8 cellular contexts compared by ENCODE assay signal in the genomic region with DNA sequence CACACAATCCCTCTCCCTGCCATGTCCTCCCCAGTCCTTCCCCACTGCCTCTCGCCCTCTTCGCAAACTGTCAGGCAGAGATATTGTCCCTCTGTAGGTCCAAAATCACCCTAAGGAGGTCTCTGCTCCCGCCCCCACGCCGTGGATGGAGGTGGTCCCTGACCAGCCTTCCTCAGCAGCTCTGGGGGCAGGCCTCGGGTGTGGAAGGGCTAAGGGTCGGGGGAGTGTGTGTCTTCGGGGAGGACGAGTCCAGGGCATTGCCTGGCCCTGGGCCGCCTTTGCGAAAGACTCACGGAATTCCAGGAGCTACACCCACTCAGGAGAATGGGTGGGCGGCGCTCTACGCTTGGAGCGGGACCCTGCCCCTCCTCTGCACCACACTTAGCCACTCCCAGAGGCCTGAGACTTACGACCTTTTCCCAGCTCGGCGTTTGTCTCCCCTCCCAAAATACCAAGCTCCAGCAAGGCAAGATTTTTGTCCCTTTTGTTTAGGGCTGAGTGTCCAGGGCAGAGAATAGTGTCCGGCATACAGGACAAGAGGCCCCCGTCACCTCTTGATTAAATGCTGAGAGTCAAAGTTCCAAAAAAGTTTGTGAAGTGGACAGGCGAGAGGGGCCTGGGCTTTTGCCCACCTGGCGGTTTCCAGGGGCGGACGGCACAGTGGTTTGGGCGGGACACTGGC. TPM values are rescaled to one million over a fixed set of nuclear protein-coding genes. Genes with fewer than 3 reads are reported as not detected.
DNase-seq lines count a peak whose midpoint lies in the region; ATAC-seq and TF ChIP-seq lines count a peak whose summit lies in the region.

No MANE protein-coding gene starts in this region.

- peak overlapping the region; percentile 77 for H3K27ac Mint-ChIP-seq in Caco-2 (ENCODE audit: unreplicated experiment)
- peak overlapping the region; percentile 84 for H3K27ac Mint-ChIP-seq in MCF 10A (ENCODE audit: low read depth, unreplicated experiment)

- no peaks in the 10 kb centered on the region for H3K36me3 ChIP-seq in Caco-2 (ENCODE audit: control insufficient read depth, insufficient read depth, low read length)
- no peaks in the 10 kb centered on the region for H3K36me3 ChIP-seq in MG63
- peaks cover 0 to 9% of the 10 kb centered on the region in 2 donors for H3K36me3 ChIP-seq in left lung
- H3K36me3 ChIP-seq in stomach smooth muscle (ENCODE audit: control insufficient read depth in 2 of 2, insufficient read depth in 2 of 2, low read length in 2 of 2): peaks cover 0 to 3% of the 10 kb centered on the region in 2 donors

- H3K27ac ChIP-seq in left lung (peak overlapping the region; percentile 85 to 92), stomach smooth muscle (ENCODE audit: low read length) (no peak overlapping the region)

- H3K9me3 Mint-ChIP-seq in Caco-2 (ENCODE audit: unreplicated experiment) (no peaks in the 10 kb centered on the region), MCF 10A (ENCODE audit: unreplicated experiment) (no peaks in the 10 kb centered on the region)

- CTCF ChIA-PET in Caco-2 (lab: Charles Lee): interaction anchor here (0.7 to 1.9 kb wide), 3 partner anchors 16 to 83 kb away, joined by 3 to 10 read pairs (median 4); no protein-coding TSS in a partner anchor
- CTCF ChIA-PET in MCF 10A (lab: Yijun Ruan, JAX): interaction anchor here (0.9 to 1.1 kb wide), 2 partner anchors 14 to 275 kb away, joined by 3 to 5 read pairs; no protein-coding TSS in a partner anchor

- peak overlapping the region; percentile 60 to 67 for H3K9ac ChIP-seq in stomach smooth muscle (ENCODE audit: low read length in 2 of 2)

- BruUV-seq in Caco-2 (replicated peaks; lab: Mats Ljungman, UMichigan) (TSS peak; percentile 33), MCF 10A (replicated peaks; lab: Mats Ljungman, UMichigan) (no TSS peak)

- intact Hi-C loops in Caco-2 (cut with micrococcal nuclease; ENCODE audit: unreplicated experiment): loop anchor here (1.0 kb wide), 1 partner anchor 12 kb away; no protein-coding TSS in a partner anchor
- intact Hi-C loops in MCF 10A (cut with micrococcal nuclease): no loop called here
- intact Hi-C loops in left lung (cut with DNase I): no loop called here

- no peaks in the 10 kb centered on the region for H3K9me3 ChIP-seq in Caco-2
- H3K9me3 ChIP-seq in MG63: no peaks in the 10 kb centered on the region
- H3K9me3 ChIP-seq in left lung: no peaks in the 10 kb centered on the region
- H3K9me3 ChIP-seq in stomach smooth muscle (ENCODE audit: control insufficient read depth in 2 of 2, low read length in 2 of 2): no peaks in the 10 kb centered on the region

- H3K4me1 ChIP-seq in Caco-2 (peaks cover 6% of the 10 kb centered on the region), left lung (peaks cover 0 to 31% of the 10 kb centered on the region in 2 donors), stomach smooth muscle (ENCODE audit: control insufficient read depth, insufficient read depth, low read length) (peaks cover 13% of the 10 kb centered on the region)

- ATAC-seq in left lung: peak; percentile 77
- no peak for ATAC-seq in GM19328 (IDR thresholded peaks at IDR 0.05; ENCODE audit: unreplicated experiment)
- no peak for ATAC-seq in HG03571 (IDR thresholded peaks at IDR 0.05; ENCODE audit: unreplicated experiment)

- H3K27me3 Mint-ChIP-seq in Caco-2 (ENCODE audit: insufficient read depth, unreplicated experiment): no peaks in the 10 kb centered on the region
- H3K27me3 Mint-ChIP-seq in MCF 10A (ENCODE audit: insufficient read depth, unreplicated experiment): no peaks in the 10 kb centered on the region

- H3K36me3 Mint-ChIP-seq in Caco-2 (ENCODE audit: insufficient read depth, unreplicated experiment): no peaks in the 10 kb centered on the region
- H3K36me3 Mint-ChIP-seq in MCF 10A (ENCODE audit: insufficient read depth, unreplicated experiment): no peaks in the 10 kb centered on the region

- TF ChIP-seq CTCF in Caco-2 (IDR thresholded peaks at IDR 0.05; ENCODE audit: insufficient read depth in 1 of 2, low read depth in 1 of 2, low read length in 1 of 2, severe bottlenecking in 1 of 2, unreplicated experiment in 1 of 2): no peak
- TF ChIP-seq CTCF in MCF 10A (IDR thresholded peaks at IDR 0.05; ENCODE audit: unreplicated experiment): no peak
- no peak for TF ChIP-seq CTCF in left lung (IDR thresholded peaks at IDR 0.05)

- POLR2A ChIA-PET in Caco-2 (lab: Charles Lee) (interaction anchor here (0.6 to 1.5 kb wide), 4 partner anchors 8 to 33 kb away, joined by 3 to 14 read pairs (median 3); no protein-coding TSS in a partner anchor), MCF 10A (lab: Yijun Ruan, JAX) (interaction anchor here (0.6 to 2.6 kb wide), 11 partner anchors 8 to 603 kb away, joined by 3 to 17 read pairs (median 7); a partner anchor contains a TSS)

- H3K27me3 ChIP-seq in Caco-2 (replicated peaks; ENCODE audit: control insufficient read depth, insufficient read depth, low read length) (no peaks in the 10 kb centered on the region), MG63 (no peaks in the 10 kb centered on the region), left lung (peaks cover 0 to 11% of the 10 kb centered on the region in 2 donors), stomach smooth muscle (ENCODE audit: control insufficient read depth in 1 of 2, insufficient read depth in 2 of 2, low read length in 2 of 2) (peaks cover 0 to 3% of the 10 kb centered on the region in 2 donors)

- H3K4me1 Mint-ChIP-seq in Caco-2 (ENCODE audit: low read depth, unreplicated experiment) (peaks cover 18% of the 10 kb centered on the region), MCF 10A (ENCODE audit: insufficient read depth, unreplicated experiment) (peaks cover 36% of the 10 kb centered on the region)

- H3K4me3 Mint-ChIP-seq in Caco-2 (ENCODE audit: unreplicated experiment) (peak overlapping the region; percentile 96), MCF 10A (ENCODE audit: unreplicated experiment) (peak overlapping the region; percentile 86)

- peak; percentile 82 to 86 for DNase-seq in Caco-2
- DNase-seq in MG63: no peak
- peak; percentile 70 for DNase-seq in MCF 10A (ENCODE audit: unreplicated experiment)
- peak; percentile 75 to 86 for DNase-seq in left lung
- no peak for DNase-seq in putamen (ENCODE audit: low spot score)

- H3K4me3 ChIP-seq in Caco-2 (ENCODE audit: low read depth, low read length) (peak overlapping the region; percentile 65), MG63 (peak overlapping the region; percentile 74), left lung (peak overlapping the region; percentile 78 to 80), stomach smooth muscle (ENCODE audit: low read length in 2 of 2) (peak overlapping the region; percentile 81 to 88)

RNA-seq across cellular contexts. Expression of a gene that starts 0.9 kb away (rescaled TPM):
- total RNA-seq in Caco-2 (2022) (80.8 and 98.1 TPM in 2 replicates), MCF 10A (2022) (75.4 and 87.3 TPM in 2 replicates), left lung (10 to 100 TPM; 48.8 to 85.4 TPM)
- 0.63 and 2.3 TPM in 2 replicates for total RNA-seq in MG63 (2014; rRNA removed; shearing (Covaris generic); ENCODE audit: low replicate concordance)

Comparison
In these comparisons a context has a peak if more than half of its experiments do, and no peak if none do; other contexts are left out.
1. DNase-seq: peak in Caco-2 (2 of 2), MCF 10A (single experiment) and left lung (2 of 2); none in MG63 (single experiment) and putamen (single experiment).
2. RNA of a gene that starts 0.9 kb away (total RNA-seq): 80.8 to 98.1 TPM in Caco-2, 75.4 to 87.3 TPM in MCF 10A and 48.8 to 85.4 TPM in left lung; 0.63 to 2.3 TPM in MG63; every median in the first group is over 10 times any median in the second.
3. Peak in every context shown above with its lines, with median percentiles within 50 percentile points of each other: H3K4me3 ChIP-seq.